Comparison of ENCODE assay signal across 24 cellular contexts in genomic region chr10:3494879-3495230, GRCh38.
DNase-seq lines count a peak whose midpoint lies in the region; ATAC-seq, FAIRE-seq and TF ChIP-seq lines count a peak whose summit lies in the region.
"Had no signal": no experiment of that assay in that cellular context is flagged by ENCODE, and none has a peak within 500 bp of the region (broad histone marks: within the 10 kb centered on the region; RNA-seq: fewer than 3 reads in every experiment).

No MANE protein-coding gene starts in this region.

- WGBS in mammary epithelial cell (ENCODE audit: low coverage, missing lambda C conversion rate), result 97% methylated on average over 8 of the region's 9 CpGs
- WGBS in trophoblast cell (ENCODE audit: extremely low coverage, insufficient coverage, insufficient read length), result no CpG with 5 or more reads among the region's 9 CpGs

- H2BK120ac ChIP-seq in trophoblast cell (ENCODE audit: insufficient read depth, low read length, poor library complexity), result peak overlapping the region; percentile 34

- peak overlapping the region; percentile 45 for H2BK5ac ChIP-seq in trophoblast cell (ENCODE audit: low read depth, low read length, poor library complexity)

- no peak overlapping the region for H3K27ac Mint-ChIP-seq in CD4-positive, alpha-beta T cell
- H3K27ac Mint-ChIP-seq: activated T-helper 1 cell treated with anti-CD3 and anti-CD28 coated beads, Interleukin-12 subunit alpha, Interleukin-12 subunit beta, Interleukin-2, Interleukin-4 antibody, amounts not matched to agents 30 ng/mL and 10 ng/mL and 1 ng/mL, durations not matched to agents 14 hours and 24 hours and 36 hours had no signal

- no peaks in the 10 kb centered on the region for H4K20me1 ChIP-seq in mammary epithelial cell (ENCODE audit: insufficient read depth, low read length)

- TF ChIP-seq POLR2A in breast epithelium (IDR thresholded peaks at IDR 0.05) (no peak), vagina (IDR thresholded peaks at IDR 0.05) (no peak)

- FAIRE-seq in frontal cortex (lab: Jason Lieb, UNC), result no peak
- FAIRE-seq: G401.6, GM19239, kidney had no signal

- H3K9me3 Mint-ChIP-seq in CD4-positive, alpha-beta T cell, result no peaks in the 10 kb centered on the region

- peak overlapping the region; percentile 23 for H3K18ac ChIP-seq in trophoblast cell (ENCODE audit: low read length)

- no TSS peak for BruUV-seq in mammary epithelial cell (replicated peaks; lab: Mats Ljungman, UMichigan)

- peaks cover 30% of the 10 kb centered on the region for H3K27me3 Mint-ChIP-seq in CD4-positive, alpha-beta T cell

- DNase-seq in breast epithelium (ENCODE audit: low spot score in 2 of 2) (no peak), mammary epithelial cell (no peak), left ventricle myocardium superior (no peak), trophoblast cell (peak in 1 of 2 donors; percentile 30), vagina (ENCODE audit: extremely low spot score in 2 of 2) (no peak), NCI-H524 (lab: John Stamatoyannopoulos, UW) (no peak), frontal cortex (ENCODE audit: low spot score in 2 of 2) (no peak)
- DNase-seq in CD4-positive, alpha-beta T cell, result no peak
- DNase-seq: BE2C; effector CD4-positive, alpha-beta T cell; hippocampal formation; kidney; NCI-H1105 treated with DMSO at 0.1 percent for 48 hours; NCI-H510A treated with DMSO at 0.1 percent for 48 hours; stimulated activated CD4-positive, alpha-beta T cell treated with anti-CD3 and anti-CD28 coated beads, Interleukin-4, amount 100 ng/mL, for 1 hour; substantia nigra had no signal

- peak overlapping the region; percentile 58 for H2BK12ac ChIP-seq in trophoblast cell (ENCODE audit: low read length)

- no peak overlapping the region for H4K12ac ChIP-seq in trophoblast cell (ENCODE audit: low read depth, low read length)

- dilution Hi-C loops in mammary epithelial cell (cut with HindIII; ENCODE audit: low sequenced_read_pairs), result loop anchor here (5.0 kb wide), 2 partner anchors 43 to 248 kb away; no protein-coding TSS in a partner anchor

- H3K9ac ChIP-seq in mammary epithelial cell (ENCODE audit: insufficient read depth, low read length), result no peak overlapping the region
- no peak overlapping the region for H3K9ac ChIP-seq in trophoblast cell (ENCODE audit: low read length)

- H3K27ac ChIP-seq in breast epithelium (peak overlapping the region; percentile 30 to 48), mammary epithelial cell (ENCODE audit: insufficient read depth, low read depth, low read length) (no peak overlapping the region), trophoblast cell (ENCODE audit: low read depth, low read length) (peak overlapping the region; percentile 39), vagina (peak overlapping the region; percentile 77)
- no peak overlapping the region for H3K27ac ChIP-seq in CD4-positive, alpha-beta T cell (ENCODE audit: low read depth, low read length)
- H3K27ac ChIP-seq: 22Rv1, cardiac muscle cell, neutrophil had no signal

- no peak overlapping the region for H3K4me2 ChIP-seq in mammary epithelial cell (ENCODE audit: insufficient read depth, low read depth, low read length)
- H3K4me2 ChIP-seq in trophoblast cell (ENCODE audit: low read length), result no peak overlapping the region

- H3K79me1 ChIP-seq in trophoblast cell (ENCODE audit: low read length), result peaks cover 17% of the 10 kb centered on the region

- no peaks in the 10 kb centered on the region for H3K36me3 ChIP-seq in breast epithelium
- no peaks in the 10 kb centered on the region for H3K36me3 ChIP-seq in mammary epithelial cell (ENCODE audit: insufficient read depth, low read length)
- no peaks in the 10 kb centered on the region for H3K36me3 ChIP-seq in trophoblast cell (ENCODE audit: control insufficient read depth in 1 of 2, insufficient read depth in 2 of 2, low read length in 2 of 2)
- no peaks in the 10 kb centered on the region for H3K36me3 ChIP-seq in vagina
- H3K36me3 ChIP-seq: BE2C, cardiac muscle cell, neutrophil had no signal

- peak overlapping the region; percentile 73 for H2AK5ac ChIP-seq in trophoblast cell (ENCODE audit: low read length)

- CTCF ChIA-PET in mammary epithelial cell (lab: Charles Lee; ENCODE audit: low non-redundant PET), result no interaction called here
- CTCF ChIA-PET in CD4-positive, alpha-beta T cell (lab: Charles Lee), result no interaction called here

- TF ChIP-seq CTCF in breast epithelium (IDR thresholded peaks at IDR 0.05) (no peak), mammary epithelial cell (conservative IDR thresholded peaks at IDR 0.05 in 1 of 2, IDR thresholded peaks at IDR 0.05 in 1 of 2; ENCODE audit: extremely low read depth in 1 of 2, insufficient read depth in 1 of 2, low read depth in 1 of 2, low read length in 2 of 2) (no peak), vagina (IDR thresholded peaks at IDR 0.05) (no peak)
- no peak for TF ChIP-seq CTCF in CD4-positive, alpha-beta T cell (IDR thresholded peaks at IDR 0.05)

- H3K79me2 ChIP-seq in mammary epithelial cell (ENCODE audit: insufficient read depth, low read length) (no peaks in the 10 kb centered on the region), trophoblast cell (ENCODE audit: control insufficient read depth, insufficient read depth, low read length, poor library complexity) (no peaks in the 10 kb centered on the region)

- intact Hi-C loops in breast epithelium (cut with DNase I; ENCODE audit: low total_unique reads) (no loop called here), mammary epithelial cell (cut with micrococcal nuclease) (no loop called here), left ventricle myocardium superior (cut with micrococcal nuclease) (no loop called here), vagina (cut with DNase I) (no loop called here)
- intact Hi-C loops in CD4-positive, alpha-beta T cell (cut with DNase I, micrococcal nuclease), result no loop called here

- H2AFZ ChIP-seq in mammary epithelial cell (ENCODE audit: low read depth, low read length) (no peak overlapping the region), trophoblast cell (ENCODE audit: insufficient read depth, low read length, poor library complexity) (no peak overlapping the region)

- no peak overlapping the region for H3K4me3 ChIP-seq in breast epithelium
- no peak overlapping the region for H3K4me3 ChIP-seq in mammary epithelial cell (replicated peaks in 1 of 3; ENCODE audit: insufficient read depth in 1 of 3, low read depth in 2 of 3, low read length in 3 of 3)
- H3K4me3 ChIP-seq in trophoblast cell (ENCODE audit: low read depth, low read length), result no peak overlapping the region
- peak overlapping the region in 1 of 2 donors; percentile 13 for H3K4me3 ChIP-seq in vagina
- H3K4me3 ChIP-seq: cardiac muscle cell had no signal

- H3K4me1 ChIP-seq in breast epithelium (no peaks in the 10 kb centered on the region), mammary epithelial cell (ENCODE audit: insufficient read depth, low read length) (no peaks in the 10 kb centered on the region), trophoblast cell (ENCODE audit: control insufficient read depth in 1 of 2, insufficient read depth in 2 of 2, low read length in 2 of 2) (peaks cover 8 to 14% of the 10 kb centered on the region in 2 experiments), vagina (no peaks in the 10 kb centered on the region)
- H3K4me1 ChIP-seq: BE2C had no signal

- no peak overlapping the region for H3K4me3 Mint-ChIP-seq in CD4-positive, alpha-beta T cell
- H3K4me3 Mint-ChIP-seq: activated T-helper 1 cell treated with anti-CD3 and anti-CD28 coated beads, Interleukin-12 subunit alpha, Interleukin-12 subunit beta, Interleukin-2, Interleukin-4 antibody, amounts not matched to agents 30 ng/mL and 10 ng/mL and 1 ng/mL, durations not matched to agents 14 hours and 24 hours and 36 hours had no signal

- no peaks in the 10 kb centered on the region for H3K9me3 ChIP-seq in breast epithelium
- no peaks in the 10 kb centered on the region for H3K9me3 ChIP-seq in mammary epithelial cell (replicated peaks; ENCODE audit: insufficient read depth, low read length)
- H3K9me3 ChIP-seq in trophoblast cell (ENCODE audit: insufficient read depth, low read depth, low read length), result no peaks in the 10 kb centered on the region
- no peaks in the 10 kb centered on the region for H3K9me3 ChIP-seq in vagina
- no peaks in the 10 kb centered on the region for H3K9me3 ChIP-seq in CD4-positive, alpha-beta T cell (ENCODE audit: control insufficient read depth, low read length)
- H3K9me3 ChIP-seq: BE2C, neutrophil had no signal

- peak overlapping the region; percentile 23 for H3K14ac ChIP-seq in trophoblast cell (ENCODE audit: low read length)

- H3K4ac ChIP-seq in trophoblast cell (ENCODE audit: low read depth, low read length), result peak overlapping the region; percentile 5

- in situ Hi-C loops in mammary epithelial cell (cut with MboI; ENCODE audit: low sequenced_read_pairs in 2 of 2), result no loop called here

- H3K4me1 Mint-ChIP-seq in CD4-positive, alpha-beta T cell (ENCODE audit: low read depth), result no peaks in the 10 kb centered on the region

- H4K8ac ChIP-seq in trophoblast cell (ENCODE audit: low read depth, low read length), result no peak overlapping the region

- no peaks in the 10 kb centered on the region for H3K36me3 Mint-ChIP-seq in CD4-positive, alpha-beta T cell (ENCODE audit: low read depth)

- no peak overlapping the region for H3K23ac ChIP-seq in trophoblast cell (ENCODE audit: low read length)

- H4K91ac ChIP-seq in trophoblast cell (ENCODE audit: low read depth, low read length), result peak overlapping the region; percentile 49

- H3K27me3 ChIP-seq in breast epithelium (no peaks in the 10 kb centered on the region), mammary epithelial cell (ENCODE audit: insufficient read depth, low read length) (no peaks in the 10 kb centered on the region), trophoblast cell (ENCODE audit: insufficient read depth, low read length) (no peaks in the 10 kb centered on the region), vagina (no peaks in the 10 kb centered on the region)
- no peaks in the 10 kb centered on the region for H3K27me3 ChIP-seq in CD4-positive, alpha-beta T cell (ENCODE audit: control insufficient read depth, insufficient read depth, low read length)
- H3K27me3 ChIP-seq: BE2C had no signal

- POLR2A ChIA-PET in CD4-positive, alpha-beta T cell (lab: Charles Lee), result no interaction called here

- ATAC-seq in left ventricle myocardium superior, result peak; percentile 56
- no peak for ATAC-seq in CD4-positive, alpha-beta T cell (ENCODE audit: poor library complexity)
- ATAC-seq: esophagus mucosa, HCT116 had no signal

Comparison
In these comparisons a context has a peak if more than half of its experiments do, and no peak if none do; other contexts are left out.
1. H3K27ac ChIP-seq: peak in breast epithelium (2 of 2), trophoblast cell (single experiment) and vagina (single experiment); none in mammary epithelial cell (single experiment) and CD4-positive, alpha-beta T cell (single experiment).